In the genomic region with DNA sequence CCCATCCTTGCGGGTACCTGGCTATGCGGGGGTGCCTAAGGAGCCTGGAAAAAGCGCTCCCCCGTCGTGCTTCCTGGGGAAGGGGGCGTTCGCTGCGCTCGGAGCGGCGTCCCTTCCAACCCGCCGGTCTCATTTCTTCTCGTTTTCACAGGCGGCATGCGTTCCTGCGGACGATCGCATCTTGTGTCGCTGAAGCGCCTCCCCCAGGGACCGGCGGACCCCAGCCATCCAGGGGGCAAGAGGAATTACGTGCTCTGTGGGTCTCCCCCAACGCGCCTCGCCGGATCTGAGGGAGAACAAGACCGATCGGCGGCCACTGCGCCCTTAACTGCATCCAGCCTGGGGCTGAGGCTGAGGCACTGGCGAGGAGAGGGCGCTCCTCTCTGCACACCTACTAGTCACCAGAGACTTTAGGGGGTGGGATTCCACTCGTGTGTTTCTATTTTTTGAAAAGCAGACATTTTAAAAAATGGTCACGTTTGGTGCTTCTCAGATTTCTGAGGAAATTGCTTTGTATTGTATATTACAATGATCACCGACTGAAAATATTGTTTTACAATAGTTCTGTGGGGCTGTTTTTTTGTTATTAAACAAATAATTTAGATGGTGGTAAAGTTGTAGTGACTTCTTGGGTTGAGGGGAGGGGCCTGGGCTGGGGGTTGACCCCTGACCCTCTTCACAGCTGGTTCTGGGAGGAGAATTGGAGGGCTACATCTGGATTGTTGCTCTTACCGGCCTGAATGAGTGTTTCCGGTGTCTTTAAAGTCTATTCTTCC, we compare ENCODE assay signal across 1 cellular context.
A peak's percentile ranks its signal among the peaks of the same experiment; 100 is the strongest.
TF ChIP-seq lines count a peak whose summit lies in the region.

No MANE protein-coding gene starts in this region.

TF ChIP-seq in K562, 482 proteins besides CTCF, POLR2A, EP300 and RAD21 (continued from another document and continues in another):
- TF ChIP-seq, protein P1, sequence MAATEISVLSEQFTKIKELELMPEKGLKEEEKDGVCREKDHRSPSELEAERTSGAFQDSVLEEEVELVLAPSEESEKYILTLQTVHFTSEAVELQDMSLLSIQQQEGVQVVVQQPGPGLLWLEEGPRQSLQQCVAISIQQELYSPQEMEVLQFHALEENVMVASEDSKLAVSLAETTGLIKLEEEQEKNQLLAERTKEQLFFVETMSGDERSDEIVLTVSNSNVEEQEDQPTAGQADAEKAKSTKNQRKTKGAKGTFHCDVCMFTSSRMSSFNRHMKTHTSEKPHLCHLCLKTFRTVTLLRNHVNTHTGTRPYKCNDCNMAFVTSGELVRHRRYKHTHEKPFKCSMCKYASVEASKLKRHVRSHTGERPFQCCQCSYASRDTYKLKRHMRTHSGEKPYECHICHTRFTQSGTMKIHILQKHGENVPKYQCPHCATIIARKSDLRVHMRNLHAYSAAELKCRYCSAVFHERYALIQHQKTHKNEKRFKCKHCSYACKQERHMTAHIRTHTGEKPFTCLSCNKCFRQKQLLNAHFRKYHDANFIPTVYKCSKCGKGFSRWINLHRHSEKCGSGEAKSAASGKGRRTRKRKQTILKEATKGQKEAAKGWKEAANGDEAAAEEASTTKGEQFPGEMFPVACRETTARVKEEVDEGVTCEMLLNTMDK (IDR thresholded peaks at IDR 0.05; ENCODE audit: borderline replicate concordance, insufficient read depth, low read depth, low read length, poor library complexity, severe bottlenecking): no peak
- TF ChIP-seq ILF3 (IDR thresholded peaks at IDR 0.05; ENCODE audit: borderline replicate concordance): no peak
- no peak for TF ChIP-seq ZNF41 (CRISPR knock-in tag; conservative IDR thresholded peaks at IDR 0.05)
- TF ChIP-seq IRF2 (CRISPR knock-in tag; IDR thresholded peaks at IDR 0.05): no peak
- TF ChIP-seq PREB (CRISPR knock-in tag; IDR thresholded peaks at IDR 0.05): no peak
- TF ChIP-seq ZHX1 (conservative IDR thresholded peaks at IDR 0.05; ENCODE audit: low read length): no peak
- no peak for TF ChIP-seq NR2C2 (CRISPR knock-in tag; IDR thresholded peaks at IDR 0.05)
- peak; percentile 82 for TF ChIP-seq NR2C2 (tag; IDR thresholded peaks at IDR 0.05)
- TF ChIP-seq ZKSCAN3 (CRISPR knock-in tag; IDR thresholded peaks at IDR 0.05): no peak
- TF ChIP-seq, protein P2, sequence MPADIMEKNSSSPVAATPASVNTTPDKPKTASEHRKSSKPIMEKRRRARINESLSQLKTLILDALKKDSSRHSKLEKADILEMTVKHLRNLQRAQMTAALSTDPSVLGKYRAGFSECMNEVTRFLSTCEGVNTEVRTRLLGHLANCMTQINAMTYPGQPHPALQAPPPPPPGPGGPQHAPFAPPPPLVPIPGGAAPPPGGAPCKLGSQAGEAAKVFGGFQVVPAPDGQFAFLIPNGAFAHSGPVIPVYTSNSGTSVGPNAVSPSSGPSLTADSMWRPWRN (IDR thresholded peaks at IDR 0.05; ENCODE audit: low read depth): no peak
- peak; percentile 42; the same call in 1 of the 2 replicates for TF ChIP-seq GABPA (tag; conservative IDR thresholded peaks at IDR 0.05; ENCODE audit: low read depth)
- TF ChIP-seq, protein P3, sequence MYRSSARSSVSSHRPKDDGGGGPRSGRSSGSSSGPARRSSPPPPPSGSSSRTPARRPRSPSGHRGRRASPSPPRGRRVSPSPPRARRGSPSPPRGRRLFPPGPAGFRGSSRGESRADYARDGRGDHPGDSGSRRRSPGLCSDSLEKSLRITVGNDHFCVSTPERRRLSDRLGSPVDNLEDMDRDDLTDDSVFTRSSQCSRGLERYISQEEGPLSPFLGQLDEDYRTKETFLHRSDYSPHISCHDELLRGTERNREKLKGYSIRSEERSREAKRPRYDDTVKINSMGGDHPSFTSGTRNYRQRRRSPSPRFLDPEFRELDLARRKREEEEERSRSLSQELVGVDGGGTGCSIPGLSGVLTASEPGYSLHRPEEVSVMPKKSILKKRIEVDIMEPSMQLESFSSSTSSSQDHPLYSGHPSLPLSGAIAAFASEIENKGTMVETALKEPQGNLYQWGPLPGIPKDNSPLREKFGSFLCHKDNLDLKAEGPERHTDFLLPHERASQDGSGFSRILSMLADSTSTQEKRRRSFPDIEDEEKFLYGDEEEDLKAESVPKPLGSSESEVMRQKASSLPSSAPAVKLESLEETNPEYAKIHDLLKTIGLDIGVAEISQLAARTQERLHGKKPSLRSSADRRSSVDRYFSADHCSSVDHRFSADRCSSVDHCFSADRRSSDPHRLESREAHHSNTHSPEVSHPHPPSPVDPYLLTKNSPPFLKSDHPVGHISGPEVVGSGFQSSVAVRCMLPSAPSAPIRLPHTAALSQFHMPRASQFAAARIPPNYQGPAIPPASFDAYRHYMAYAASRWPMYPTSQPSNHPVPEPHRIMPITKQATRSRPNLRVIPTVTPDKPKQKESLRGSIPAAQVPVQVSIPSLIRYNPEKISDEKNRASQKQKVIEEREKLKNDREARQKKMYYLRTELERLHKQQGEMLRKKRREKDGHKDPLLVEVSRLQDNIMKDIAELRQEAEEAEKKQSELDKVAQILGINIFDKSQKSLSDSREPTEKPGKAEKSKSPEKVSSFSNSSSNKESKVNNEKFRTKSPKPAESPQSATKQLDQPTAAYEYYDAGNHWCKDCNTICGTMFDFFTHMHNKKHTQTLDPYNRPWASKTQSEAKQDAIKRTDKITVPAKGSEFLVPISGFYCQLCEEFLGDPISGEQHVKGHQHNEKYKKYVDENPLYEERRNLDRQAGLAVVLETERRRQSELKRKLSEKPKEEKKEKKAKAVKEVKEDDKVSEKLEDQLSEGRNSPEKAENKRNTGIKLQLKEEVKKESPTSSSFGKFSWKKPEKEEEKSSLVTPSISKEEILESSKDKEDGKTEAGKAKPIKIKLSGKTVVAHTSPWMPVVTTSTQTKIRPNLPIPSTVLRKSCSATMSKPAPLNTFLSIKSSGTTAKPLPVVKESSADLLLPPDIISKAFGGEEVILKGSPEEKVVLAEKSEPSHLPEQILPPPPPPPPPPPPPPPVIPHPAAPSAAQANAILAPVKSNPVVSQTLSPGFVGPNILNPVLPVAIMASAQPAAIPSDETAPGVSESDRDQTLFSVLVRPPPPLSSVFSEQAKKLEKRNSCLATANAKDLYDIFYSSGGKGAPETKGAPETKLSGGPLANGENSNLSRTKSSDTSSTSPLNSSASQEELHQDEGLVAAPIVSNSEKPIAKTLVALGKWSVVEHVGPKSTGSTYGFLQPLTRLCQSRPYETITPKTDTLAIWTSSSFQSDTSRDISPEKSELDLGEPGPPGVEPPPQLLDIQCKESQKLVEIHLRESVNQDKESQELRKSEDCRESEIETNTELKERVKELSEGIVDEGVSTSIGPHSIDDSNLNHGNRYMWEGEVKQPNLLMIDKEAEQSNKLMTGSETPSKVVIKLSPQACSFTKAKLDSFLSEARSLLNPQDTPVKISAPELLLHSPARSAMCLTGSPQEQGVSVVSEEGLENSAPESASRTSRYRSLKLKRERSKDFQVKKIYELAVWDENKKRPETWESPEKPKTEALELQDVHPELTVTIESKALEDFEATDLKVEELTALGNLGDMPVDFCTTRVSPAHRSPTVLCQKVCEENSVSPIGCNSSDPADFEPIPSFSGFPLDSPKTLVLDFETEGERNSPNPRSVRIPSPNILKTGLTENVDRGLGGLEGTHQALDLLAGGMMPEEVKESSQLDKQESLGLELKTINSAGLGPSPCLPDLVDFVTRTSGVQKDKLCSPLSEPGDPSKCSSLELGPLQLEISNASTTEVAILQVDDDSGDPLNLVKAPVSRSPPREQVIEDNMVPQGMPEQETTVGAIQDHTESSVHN (IDR thresholded peaks at IDR 0.05; ENCODE audit: borderline replicate concordance in 1 of 2, low read depth in 1 of 2): no peak
- TF ChIP-seq PML (IDR thresholded peaks at IDR 0.05; ENCODE audit: low read length): no peak
- no peak for TF ChIP-seq CBX8 (IDR thresholded peaks at IDR 0.05; ENCODE audit: borderline replicate concordance, extremely low read depth, low read depth, low read length, poor library complexity, severe bottlenecking)
- TF ChIP-seq ZNF121 (CRISPR knock-in tag; conservative IDR thresholded peaks at IDR 0.05): no peak
- TF ChIP-seq NR1H2 (CRISPR knock-in tag; IDR thresholded peaks at IDR 0.05): no peak; the same call in 1 of the 2 replicates
- no peak for TF ChIP-seq ZC3H8 (IDR thresholded peaks at IDR 0.05)
- peak; percentile 94 for TF ChIP-seq CHD1 (IDR thresholded peaks at IDR 0.05; ENCODE audit: low read length)
- no peak for TF ChIP-seq PCBP2 (IDR thresholded peaks at IDR 0.05; ENCODE audit: low read depth, low read length, poor library complexity, severe bottlenecking)
- no peak for TF ChIP-seq BDP1 (IDR thresholded peaks at IDR 0.05; ENCODE audit: insufficient read depth, insufficient read length)
- no peak for TF ChIP-seq THAP7 (CRISPR knock-in tag; IDR thresholded peaks at IDR 0.05)
- TF ChIP-seq KLF10 (CRISPR knock-in tag; IDR thresholded peaks at IDR 0.05): no peak
- TF ChIP-seq, protein P4, sequence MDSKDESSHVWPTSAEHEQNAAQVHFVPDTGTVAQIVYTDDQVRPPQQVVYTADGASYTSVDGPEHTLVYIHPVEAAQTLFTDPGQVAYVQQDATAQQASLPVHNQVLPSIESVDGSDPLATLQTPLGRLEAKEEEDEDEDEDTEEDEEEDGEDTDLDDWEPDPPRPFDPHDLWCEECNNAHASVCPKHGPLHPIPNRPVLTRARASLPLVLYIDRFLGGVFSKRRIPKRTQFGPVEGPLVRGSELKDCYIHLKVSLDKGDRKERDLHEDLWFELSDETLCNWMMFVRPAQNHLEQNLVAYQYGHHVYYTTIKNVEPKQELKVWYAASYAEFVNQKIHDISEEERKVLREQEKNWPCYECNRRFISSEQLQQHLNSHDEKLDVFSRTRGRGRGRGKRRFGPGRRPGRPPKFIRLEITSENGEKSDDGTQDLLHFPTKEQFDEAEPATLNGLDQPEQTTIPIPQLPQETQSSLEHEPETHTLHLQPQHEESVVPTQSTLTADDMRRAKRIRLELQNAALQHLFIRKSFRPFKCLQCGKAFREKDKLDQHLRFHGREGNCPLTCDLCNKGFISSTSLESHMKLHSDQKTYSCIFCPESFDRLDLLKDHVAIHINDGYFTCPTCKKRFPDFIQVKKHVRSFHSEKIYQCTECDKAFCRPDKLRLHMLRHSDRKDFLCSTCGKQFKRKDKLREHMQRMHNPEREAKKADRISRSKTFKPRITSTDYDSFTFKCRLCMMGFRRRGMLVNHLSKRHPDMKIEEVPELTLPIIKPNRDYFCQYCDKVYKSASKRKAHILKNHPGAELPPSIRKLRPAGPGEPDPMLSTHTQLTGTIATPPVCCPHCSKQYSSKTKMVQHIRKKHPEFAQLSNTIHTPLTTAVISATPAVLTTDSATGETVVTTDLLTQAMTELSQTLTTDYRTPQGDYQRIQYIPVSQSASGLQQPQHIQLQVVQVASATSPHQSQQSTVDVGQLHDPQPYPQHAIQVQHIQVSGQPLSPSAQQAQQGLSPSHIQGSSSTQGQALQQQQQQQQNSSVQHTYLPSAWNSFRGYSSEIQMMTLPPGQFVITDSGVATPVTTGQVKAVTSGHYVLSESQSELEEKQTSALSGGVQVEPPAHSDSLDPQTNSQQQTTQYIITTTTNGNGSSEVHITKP (IDR thresholded peaks at IDR 0.05; ENCODE audit: partially characterized antibody): no peak
- peak; percentile 91 for TF ChIP-seq NR2C1 (IDR thresholded peaks at IDR 0.05)
- peak; percentile 83 for TF ChIP-seq NR2C1 (tag; IDR thresholded peaks at IDR 0.05)
- no peak for TF ChIP-seq HMG20B (CRISPR knock-in tag; IDR thresholded peaks at IDR 0.05)
- TF ChIP-seq SNRNP70 (optimal IDR thresholded peaks at IDR 0.05; ENCODE audit: low read depth, low read length): no peak
- TF ChIP-seq XRCC4 (IDR thresholded peaks at IDR 0.05; ENCODE audit: extremely low read depth, insufficient read depth, insufficient read length): no peak
- TF ChIP-seq EGR1 (conservative IDR thresholded peaks at IDR 0.05): peak; percentile 67; the same call in 1 of the 2 replicates
- TF ChIP-seq, protein P5, sequence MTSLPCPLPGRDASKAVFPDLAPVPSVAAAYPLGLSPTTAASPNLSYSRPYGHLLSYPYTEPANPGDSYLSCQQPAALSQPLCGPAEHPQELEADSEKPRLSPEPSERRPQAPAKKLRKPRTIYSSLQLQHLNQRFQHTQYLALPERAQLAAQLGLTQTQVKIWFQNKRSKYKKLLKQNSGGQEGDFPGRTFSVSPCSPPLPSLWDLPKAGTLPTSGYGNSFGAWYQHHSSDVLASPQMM (CRISPR knock-in tag; IDR thresholded peaks at IDR 0.05): no peak
- no peak for TF ChIP-seq RAD51 (IDR thresholded peaks at IDR 0.05; ENCODE audit: borderline replicate concordance, low read depth)
- TF ChIP-seq ZBTB2 (IDR thresholded peaks at IDR 0.05): no peak
- TF ChIP-seq PHB (CRISPR knock-in tag; IDR thresholded peaks at IDR 0.05): no peak
